ENCODE assay signal across 6 cellular contexts in genomic region chr19:58304748-58305064, GRCh38. TPM values are rescaled to one million over a fixed set of nuclear protein-coding genes. Genes with fewer than 3 reads are reported as not detected.
DNase-seq lines count a peak whose midpoint lies in the region; TF ChIP-seq lines count a peak whose summit lies in the region.

No MANE protein-coding gene starts in this region.

- peaks cover 22% of the 10 kb centered on the region for H3K79me2 ChIP-seq in smooth muscle cell (ENCODE audit: low read depth)

- no peak for DNase-seq in activated T-cell treated with anti-CD3 and anti-CD28 coated beads, Interleukin-2, amount 50 U/mL, for 24 hours
- DNase-seq in activated T-cell treated with anti-CD3 and anti-CD28 coated beads for 4 hours: no peak
- DNase-seq in epithelial cell of prostate (ENCODE audit: low read depth, low spot score): no peak
- DNase-seq in smooth muscle cell (lab: John Stamatoyannopoulos, UW; ENCODE audit: unreplicated experiment): no peak
- DNase-seq in SIG-M5 (lab: John Stamatoyannopoulos, UW): no peak
- DNase-seq in GF-D8 (lab: John Stamatoyannopoulos, UW): no peak

- peaks cover 4% of the 10 kb centered on the region for H3K36me3 ChIP-seq in smooth muscle cell (ENCODE audit: low read depth)

- H3K9me3 ChIP-seq in smooth muscle cell (replicated peaks; ENCODE audit: low read depth): no peaks in the 10 kb centered on the region

- H3K27ac Mint-ChIP-seq in activated T-cell treated with anti-CD3 and anti-CD28 coated beads, Interleukin-2, amount 50 U/mL, for 24 hours: peak overlapping the region; percentile 99

- H3K9me3 Mint-ChIP-seq in activated T-cell treated with anti-CD3 and anti-CD28 coated beads, Interleukin-2, amount 50 U/mL, for 24 hours: peaks cover 33% of the 10 kb centered on the region

- H3K36me3 Mint-ChIP-seq in activated T-cell treated with anti-CD3 and anti-CD28 coated beads, Interleukin-2, amount 50 U/mL, for 24 hours (ENCODE audit: low read depth): peaks cover 93% of the 10 kb centered on the region

- H3K27me3 Mint-ChIP-seq in activated T-cell treated with anti-CD3 and anti-CD28 coated beads, Interleukin-2, amount 50 U/mL, for 24 hours: no peaks in the 10 kb centered on the region

- H3K27ac ChIP-seq in epithelial cell of prostate (peak overlapping the region; percentile 53), smooth muscle cell (ENCODE audit: low read depth) (peak overlapping the region; percentile 80)

- peaks cover 22% of the 10 kb centered on the region for H4K20me1 ChIP-seq in smooth muscle cell (ENCODE audit: low read depth)

- H3K27me3 ChIP-seq in smooth muscle cell (ENCODE audit: low read depth): no peaks in the 10 kb centered on the region

- peaks cover 49% of the 10 kb centered on the region for H3K4me1 Mint-ChIP-seq in activated T-cell treated with anti-CD3 and anti-CD28 coated beads, Interleukin-2, amount 50 U/mL, for 24 hours (ENCODE audit: low read depth)

- peak overlapping the region; percentile 83 for H3K4me3 ChIP-seq in smooth muscle cell

- H3K4me2 ChIP-seq in smooth muscle cell: peak overlapping the region; percentile 84

- H3K4me1 ChIP-seq in smooth muscle cell (ENCODE audit: low read depth): peaks cover 11% of the 10 kb centered on the region

- 12% methylated on average over 7 of the region's 7 CpGs for WGBS in smooth muscle cell (ENCODE audit: low lambda C conversion rate)

- H3K4me3 Mint-ChIP-seq in activated T-cell treated with anti-CD3 and anti-CD28 coated beads, Interleukin-2, amount 50 U/mL, for 24 hours: peak overlapping the region; percentile 99

- no peak for TF ChIP-seq CTCF in smooth muscle cell (IDR thresholded peaks at IDR 0.05; ENCODE audit: borderline replicate concordance, insufficient read depth, poor library complexity, severe bottlenecking)

- H3K9ac ChIP-seq in smooth muscle cell (ENCODE audit: low read depth): peak overlapping the region; percentile 48

- peak overlapping the region; percentile 60 for H2AFZ ChIP-seq in smooth muscle cell (ENCODE audit: low read depth)

- H3F3A ChIP-seq in smooth muscle cell (ENCODE audit: low read depth): peaks cover 6% of the 10 kb centered on the region

RNA-seq across cellular contexts. Expression of gene ERVK3-1, which starts 0.5 kb away (rescaled TPM):
- total RNA-seq in smooth muscle cell: 46.4 and 93.9 TPM in 2 replicates
- polyA plus RNA-seq in smooth muscle cell: 46.5 and 57.7 TPM in 2 replicates

RNA-seq across cellular contexts. Expression of gene ZSCAN22, which starts 22.1 kb away (rescaled TPM):
- 1.7 and 2.2 TPM in 2 replicates for total RNA-seq in smooth muscle cell
- 2.4 and 2.5 TPM in 2 replicates for polyA plus RNA-seq in smooth muscle cell

RNA-seq across cellular contexts. Expression of gene ZNF8, which starts 26.0 kb away (rescaled TPM):
- total RNA-seq in smooth muscle cell: 6.6 and 7.8 TPM in 2 replicates
- polyA plus RNA-seq in smooth muscle cell: 1.1 and 1.8 TPM in 2 replicates

RNA-seq across cellular contexts. Expression of gene A1BG, which starts 48.6 kb away (rescaled TPM):
- total RNA-seq in smooth muscle cell: 77.8 and 92.3 TPM in 2 replicates
- 114 and 133 TPM in 2 replicates for polyA plus RNA-seq in smooth muscle cell

RNA-seq across cellular contexts. Expression of gene ZNF497, which starts 57.8 kb away (rescaled TPM):
- total RNA-seq in smooth muscle cell: 0.58 and 1.3 TPM in 2 replicates
- 4.6 and 6.1 TPM in 2 replicates for polyA plus RNA-seq in smooth muscle cell
